ENCODE assay signal across 13 cellular contexts in genomic region chr11:66569076-66569475, GRCh38. TPM values are rescaled to one million over a fixed set of nuclear protein-coding genes. Genes with fewer than 3 reads are reported as not detected.
A peak's percentile ranks its signal among the peaks of the same experiment; 100 is the strongest.
DNase-seq lines count a peak whose midpoint lies in the region; ATAC-seq lines count a peak whose summit lies in the region.
"Had no signal": no experiment of that assay in that cellular context is flagged by ENCODE, and none has a peak within 500 bp of the region (broad histone marks: within the 10 kb centered on the region; RNA-seq: fewer than 3 reads in every experiment).

No MANE protein-coding gene starts in this region.

- no peaks in the 10 kb centered on the region for H3K9me3 Mint-ChIP-seq in activated T-cell treated with anti-CD3 and anti-CD28 coated beads, Interleukin-2, amount 50 U/mL, for 24 hours
- H3K9me3 Mint-ChIP-seq in activated CD4-positive, alpha-beta T cell treated with anti-CD3 and anti-CD28 coated beads for 36 hours (ENCODE audit: low read depth): no peaks in the 10 kb centered on the region
- H3K9me3 Mint-ChIP-seq: CD8-positive, alpha-beta T cell had no signal

- H3K4me3 Mint-ChIP-seq in activated T-cell treated with anti-CD3 and anti-CD28 coated beads, Interleukin-2, amount 50 U/mL, for 24 hours: peak overlapping the region; percentile 68
- H3K4me3 Mint-ChIP-seq in T-helper 17 cell: no peak overlapping the region
- no peak overlapping the region for H3K4me3 Mint-ChIP-seq in activated CD4-positive, alpha-beta T cell treated with anti-CD3 and anti-CD28 coated beads for 36 hours

- H2AFZ ChIP-seq in Karpas-422 (ENCODE audit: low read length): no peak overlapping the region

- no peak overlapping the region for H3K4me2 ChIP-seq in Karpas-422 (ENCODE audit: low read depth, low read length, poor library complexity, severe bottlenecking)

- CTCF ChIA-PET in activated CD4-positive, alpha-beta T cell treated with anti-CD3 and anti-CD28 coated beads for 36 hours (lab: Charles Lee): interaction anchor here (0.7 to 3.6 kb wide), 8 partner anchors 10 to 272 kb away, joined by 3 to 26 read pairs (median 4); partner anchors contain the start of genes ACTN3, MRPL11 and ZDHHC24

- H3K36me3 ChIP-seq in iPS-18a (ENCODE audit: control insufficient read depth, low read depth, low read length) (no peaks in the 10 kb centered on the region), Karpas-422 (ENCODE audit: insufficient read depth, low read length) (no peaks in the 10 kb centered on the region)

- H3K27ac ChIP-seq in iPS-18a (ENCODE audit: low read length) (peak overlapping the region; percentile 22), temporal lobe (ENCODE audit: low read depth, low read length) (peak overlapping the region; percentile 91), Karpas-422 (ENCODE audit: low read length) (no peak overlapping the region)

- no peak for DNase-seq in activated T-cell treated with anti-CD3 and anti-CD28 coated beads, Interleukin-2, amount 50 U/mL, for 24 hours
- DNase-seq in activated T-cell treated with anti-CD3 and anti-CD28 coated beads, Interleukin-2, amount 50 U/mL, for 1 hour: no peak
- no peak for DNase-seq in T-helper 17 cell
- DNase-seq in activated CD4-positive, alpha-beta T cell treated with anti-CD3 and anti-CD28 coated beads for 36 hours: no peak
- DNase-seq in Karpas-422: no peak
- DNase-seq in NCI-H510A (lab: John Stamatoyannopoulos, UW): no peak

- POLR2A ChIA-PET in activated CD4-positive, alpha-beta T cell treated with anti-CD3 and anti-CD28 coated beads for 36 hours (lab: Charles Lee): interaction anchor here (0.8 to 1.1 kb wide), 2 partner anchors 50 to 106 kb away, joined by 3 to 4 read pairs; no protein-coding TSS in a partner anchor

- ATAC-seq in T-helper 17 cell: no peak
- no peak for ATAC-seq in activated CD4-positive, alpha-beta T cell treated with anti-CD3 and anti-CD28 coated beads for 36 hours

- peaks cover 12% of the 10 kb centered on the region for H3K4me1 Mint-ChIP-seq in activated T-cell treated with anti-CD3 and anti-CD28 coated beads, Interleukin-2, amount 50 U/mL, for 24 hours (ENCODE audit: low read depth)
- H3K4me1 Mint-ChIP-seq in T-helper 17 cell: peaks cover 6% of the 10 kb centered on the region
- H3K4me1 Mint-ChIP-seq in activated CD4-positive, alpha-beta T cell treated with anti-CD3 and anti-CD28 coated beads for 36 hours: peaks cover 3% of the 10 kb centered on the region

- H3K4me1 ChIP-seq in iPS-18a (ENCODE audit: control insufficient read depth, low read depth, low read length): peaks cover 25% of the 10 kb centered on the region
- H3K4me1 ChIP-seq in Karpas-422 (ENCODE audit: low read length): no peaks in the 10 kb centered on the region

- intact Hi-C loops in activated CD4-positive, alpha-beta T cell treated with anti-CD3 and anti-CD28 coated beads for 36 hours (cut with DNase I, micrococcal nuclease): no loop called here

- H3K36me3 Mint-ChIP-seq in activated T-cell treated with anti-CD3 and anti-CD28 coated beads, Interleukin-2, amount 50 U/mL, for 24 hours (ENCODE audit: low read depth): no peaks in the 10 kb centered on the region
- H3K36me3 Mint-ChIP-seq in T-helper 17 cell (ENCODE audit: low read depth): no peaks in the 10 kb centered on the region
- H3K36me3 Mint-ChIP-seq in activated CD4-positive, alpha-beta T cell treated with anti-CD3 and anti-CD28 coated beads for 36 hours (ENCODE audit: low read depth): no peaks in the 10 kb centered on the region
- H3K36me3 Mint-ChIP-seq: activated CD8-positive, alpha-beta memory T cell treated with anti-CD3 and anti-CD28 coated beads, Interleukin-2, amount 10 ng/mL, durations not matched to agents 7 days and 5 days; CD8-positive, alpha-beta T cell had no signal

- no peaks in the 10 kb centered on the region for H3K27me3 ChIP-seq in iPS-18a (ENCODE audit: control insufficient read depth, insufficient read depth, low read length)
- H3K27me3 ChIP-seq in Karpas-422 (ENCODE audit: low read length): no peaks in the 10 kb centered on the region

- peaks cover 3% of the 10 kb centered on the region for H3K27me3 Mint-ChIP-seq in activated T-cell treated with anti-CD3 and anti-CD28 coated beads, Interleukin-2, amount 50 U/mL, for 24 hours
- peaks cover 6% of the 10 kb centered on the region for H3K27me3 Mint-ChIP-seq in T-helper 17 cell
- H3K27me3 Mint-ChIP-seq in activated CD4-positive, alpha-beta T cell treated with anti-CD3 and anti-CD28 coated beads for 36 hours: no peaks in the 10 kb centered on the region

- no peaks in the 10 kb centered on the region for H3K79me2 ChIP-seq in Karpas-422 (ENCODE audit: low read length)

- H3K9ac ChIP-seq in iPS-18a (ENCODE audit: low read length) (no peak overlapping the region), Karpas-422 (ENCODE audit: low read length) (no peak overlapping the region)

- no peak overlapping the region for H3K27ac Mint-ChIP-seq in activated T-cell treated with anti-CD3 and anti-CD28 coated beads, Interleukin-2, amount 50 U/mL, for 24 hours
- H3K27ac Mint-ChIP-seq in T-helper 17 cell: peak overlapping the region; percentile 85
- no peak overlapping the region for H3K27ac Mint-ChIP-seq in activated CD4-positive, alpha-beta T cell treated with anti-CD3 and anti-CD28 coated beads for 36 hours
- H3K27ac Mint-ChIP-seq: activated CD8-positive, alpha-beta memory T cell treated with anti-CD3 and anti-CD28 coated beads, Interleukin-2, amount 10 ng/mL, durations not matched to agents 7 days and 5 days had no signal

- no peaks in the 10 kb centered on the region for H3K9me2 ChIP-seq in Karpas-422 (replicated peaks; ENCODE audit: insufficient read depth, low read length)

- H3K4me3 ChIP-seq in iPS-18a (ENCODE audit: low read length) (no peak overlapping the region), Karpas-422 (ENCODE audit: low read length) (no peak overlapping the region)

- H3K9me3 ChIP-seq in T-helper 17 cell (ENCODE audit: control insufficient read depth, low read length, poor library complexity, severe bottlenecking) (no peaks in the 10 kb centered on the region), iPS-18a (ENCODE audit: control insufficient read depth, low read depth, low read length) (no peaks in the 10 kb centered on the region), Karpas-422 (ENCODE audit: low read length) (no peaks in the 10 kb centered on the region)

- H4K20me1 ChIP-seq in Karpas-422 (ENCODE audit: insufficient read depth, low read depth, low read length): no peaks in the 10 kb centered on the region

RNA-seq across cellular contexts. Expression of gene CTSF, which starts 0.7 kb away (rescaled TPM):
- total RNA-seq in T-helper 17 cell (10 to 100 TPM; 10.5 to 13.4 TPM), temporal lobe (46.2 TPM)
- total RNA-seq in activated CD4-positive, alpha-beta T cell treated with anti-CD3 and anti-CD28 coated beads for 36 hours: 1 to 10 TPM; 1.3 to 2.0 TPM
- not detected in 2 replicates for total RNA-seq in Karpas-422 (2014; rRNA removed; shearing (Covaris generic); ENCODE audit: low replicate concordance)

RNA-seq across cellular contexts. Expression of gene ACTN3, which starts 22.4 kb away (rescaled TPM):
- under 1 TPM in 1 of 2 donors, not detected in 1; 0.30 TPM for total RNA-seq in T-helper 17 cell
- total RNA-seq in temporal lobe: not detected
- total RNA-seq in activated CD4-positive, alpha-beta T cell treated with anti-CD3 and anti-CD28 coated beads for 36 hours: under 1 TPM; 0.26 to 0.27 TPM
- not detected in 2 replicates for total RNA-seq in Karpas-422 (2014; rRNA removed; shearing (Covaris generic); ENCODE audit: low replicate concordance)
- total RNA-seq: A673, Daoy, H4 had no signal

RNA-seq across cellular contexts. Expression of gene ZDHHC24, which starts 23.2 kb away (rescaled TPM):
- total RNA-seq in T-helper 17 cell (10 to 100 TPM; 15.2 to 18.1 TPM), temporal lobe (4.4 TPM)
- total RNA-seq in activated CD4-positive, alpha-beta T cell treated with anti-CD3 and anti-CD28 coated beads for 36 hours: 10 to 100 TPM in 1 of 2 experiments, 1 to 10 TPM in 1; 9.7 to 11.3 TPM
- total RNA-seq in Karpas-422 (2014; rRNA removed; shearing (Covaris generic); ENCODE audit: low replicate concordance): 22.2 and 35.0 TPM in 2 replicates

RNA-seq across cellular contexts. Expression of gene CCDC87, which starts 23.8 kb away (rescaled TPM):
- 1 to 10 TPM in 1 of 2 donors, under 1 TPM in 1; 0.63 to 2.3 TPM for total RNA-seq in T-helper 17 cell
- 0.25 TPM for total RNA-seq in temporal lobe
- under 1 TPM; 0.09 to 0.14 TPM for total RNA-seq in activated CD4-positive, alpha-beta T cell treated with anti-CD3 and anti-CD28 coated beads for 36 hours
- total RNA-seq in Karpas-422 (2014; rRNA removed; shearing (Covaris generic); ENCODE audit: low replicate concordance): 0.22 and 0.75 TPM in 2 replicates
- total RNA-seq: Daoy had no signal

RNA-seq across cellular contexts. Expression of gene CCS, which starts 23.9 kb away (rescaled TPM):
- 10 to 100 TPM; 23.1 to 23.4 TPM for total RNA-seq in T-helper 17 cell
- total RNA-seq in temporal lobe: 13.5 TPM
- total RNA-seq in activated CD4-positive, alpha-beta T cell treated with anti-CD3 and anti-CD28 coated beads for 36 hours: 10 to 100 TPM; 16.3 to 24.0 TPM
- total RNA-seq in Karpas-422 (2014; rRNA removed; shearing (Covaris generic); ENCODE audit: low replicate concordance): 24.6 and 57.6 TPM in 2 replicates
